30 cellular contexts compared by ENCODE assay signal in genomic region chr11:69276165-69276564, GRCh38. TPM values are rescaled to one million over a fixed set of nuclear protein-coding genes. Genes with fewer than 3 reads are reported as not detected.
"Had no signal": no experiment of that assay in that cellular context is flagged by ENCODE, and none has a peak within 500 bp of the region (broad histone marks: within the 10 kb centered on the region; RNA-seq: fewer than 3 reads in every experiment).

No MANE protein-coding gene starts in this region.

- H3K27ac ChIP-seq: neural progenitor cell, ovary, psoas muscle, right lobe of liver, sigmoid colon, thoracic aorta, tibial nerve, upper lobe of left lung, vagina had no signal

- H3K9me3 ChIP-seq: ovary, psoas muscle, right lobe of liver, sigmoid colon, stomach, thoracic aorta, thyroid gland, tibial nerve, upper lobe of left lung, vagina had no signal

- H3K27ac Mint-ChIP-seq: natural killer cell; nephron; neural progenitor cell; stimulated activated effector memory CD8-positive, alpha-beta T cell treated with anti-CD3 and anti-CD28 coated beads, Interleukin-12 subunit alpha, Interleukin-12 subunit beta, amount 100 ng/mL, for 72 hours; stimulated activated naive B cell treated with anti-CD40 and anti-IgM and Interleukin-4, amounts not matched to agents 10 μg/mL and 1 μg/mL and 100 μg/mL, for 72 hours; stimulated activated naive CD8-positive, alpha-beta T cell treated with anti-CD3 and anti-CD28 coated beads, Interleukin-15, Interleukin-2, amounts not matched to agents 100 ng/mL and 50 ng/mL, for 24 hours had no signal

- H3K4me3 ChIP-seq: neural progenitor cell, ovary, psoas muscle, right lobe of liver, sigmoid colon, stomach, thoracic aorta, thyroid gland, tibial nerve, upper lobe of left lung, vagina had no signal

- H2AFZ ChIP-seq: neural progenitor cell had no signal

- H3K4me1 Mint-ChIP-seq: natural killer cell; stimulated activated effector memory CD8-positive, alpha-beta T cell treated with anti-CD3 and anti-CD28 coated beads, Interleukin-12 subunit alpha, Interleukin-12 subunit beta, amount 100 ng/mL, for 72 hours had no signal

- H3K36me3 Mint-ChIP-seq: natural killer cell; neural progenitor cell; stimulated activated effector memory CD8-positive, alpha-beta T cell treated with anti-CD3 and anti-CD28 coated beads, Interleukin-12 subunit alpha, Interleukin-12 subunit beta, amount 100 ng/mL, for 72 hours; stimulated activated naive B cell treated with anti-CD40 and anti-IgM and Interleukin-4, amounts not matched to agents 10 μg/mL and 1 μg/mL and 100 μg/mL, for 72 hours had no signal

- H3K4me3 Mint-ChIP-seq: natural killer cell; nephron; neural progenitor cell; stimulated activated effector memory CD8-positive, alpha-beta T cell treated with anti-CD3 and anti-CD28 coated beads, Interleukin-12 subunit alpha, Interleukin-12 subunit beta, amount 100 ng/mL, for 72 hours; stimulated activated naive B cell treated with anti-CD40 and anti-IgM and Interleukin-4, amounts not matched to agents 10 μg/mL and 1 μg/mL and 100 μg/mL, for 72 hours; stimulated activated naive CD8-positive, alpha-beta T cell treated with anti-CD3 and anti-CD28 coated beads, Interleukin-15, Interleukin-2, amounts not matched to agents 100 ng/mL and 50 ng/mL, for 24 hours had no signal

- FAIRE-seq: small intestine, urothelium cell line had no signal

- H3K9me3 Mint-ChIP-seq: natural killer cell; neural progenitor cell; stimulated activated effector memory CD8-positive, alpha-beta T cell treated with anti-CD3 and anti-CD28 coated beads, Interleukin-12 subunit alpha, Interleukin-12 subunit beta, amount 100 ng/mL, for 72 hours; stimulated activated naive CD8-positive, alpha-beta T cell treated with anti-CD3 and anti-CD28 coated beads, Interleukin-15, Interleukin-2, amounts not matched to agents 100 ng/mL and 50 ng/mL, for 24 hours had no signal

- H3K4me1 ChIP-seq: psoas muscle, sigmoid colon had no signal

- H3K36me3 ChIP-seq: neural progenitor cell, ovary, right lobe of liver, sigmoid colon, stomach, thoracic aorta, thyroid gland, tibial nerve, upper lobe of left lung, vagina had no signal

- H3K4me2 ChIP-seq: neural progenitor cell had no signal

- ATAC-seq: natural killer cell; psoas muscle; right cardiac atrium; right lobe of liver; stimulated activated effector memory CD8-positive, alpha-beta T cell treated with anti-CD3 and anti-CD28 coated beads, Interleukin-12 subunit alpha, Interleukin-12 subunit beta, amount 100 ng/mL, for 72 hours had no signal

- DNase-seq: natural killer cell; occipital lobe; ovary; psoas muscle; right cardiac atrium; right lobe of liver; sigmoid colon; small intestine; stimulated activated CD4-positive, alpha-beta T cell treated with anti-CD3 and anti-CD28 coated beads, Interleukin-15, amount 100 ng/mL, for 24 hours; stimulated activated CD4-positive, alpha-beta T cell treated with anti-CD3 and anti-CD28 coated beads, Interleukin-2, amount 100 ng/mL, for 24 hours; stimulated activated CD4-positive, alpha-beta T cell treated with anti-CD3 and anti-CD28 coated beads, Interleukin-2, amount 100 ng/mL, for 48 hours; stimulated activated CD4-positive, alpha-beta T cell treated with anti-CD3 and anti-CD28 coated beads, Interleukin-4, amount 100 ng/mL, for 24 hours; stimulated activated naive B cell treated with anti-CD40 and anti-IgM and Interleukin-4, amounts not matched to agents 10 μg/mL and 1 μg/mL and 100 μg/mL, for 72 hours; stimulated activated naive CD4-positive, alpha-beta T cell treated with Interleukin-2 at 50 U/mL for 16 hours; stomach; thyroid gland; trophoblast cell; upper lobe of left lung had no signal

- H3K27me3 ChIP-seq: neural progenitor cell, ovary, right lobe of liver, sigmoid colon, thyroid gland, tibial nerve, upper lobe of left lung, vagina had no signal

RNA-seq across cellular contexts. Expression of gene MYEOV, which starts 17.8 kb away (rescaled TPM):
- total RNA-seq: occipital lobe, sigmoid colon, skeletal muscle tissue, temporal lobe, ureter had no signal
- polyA plus RNA-seq: neural cell, right cardiac atrium had no signal
